8 cellular contexts compared by ENCODE assay signal in the genomic region with DNA sequence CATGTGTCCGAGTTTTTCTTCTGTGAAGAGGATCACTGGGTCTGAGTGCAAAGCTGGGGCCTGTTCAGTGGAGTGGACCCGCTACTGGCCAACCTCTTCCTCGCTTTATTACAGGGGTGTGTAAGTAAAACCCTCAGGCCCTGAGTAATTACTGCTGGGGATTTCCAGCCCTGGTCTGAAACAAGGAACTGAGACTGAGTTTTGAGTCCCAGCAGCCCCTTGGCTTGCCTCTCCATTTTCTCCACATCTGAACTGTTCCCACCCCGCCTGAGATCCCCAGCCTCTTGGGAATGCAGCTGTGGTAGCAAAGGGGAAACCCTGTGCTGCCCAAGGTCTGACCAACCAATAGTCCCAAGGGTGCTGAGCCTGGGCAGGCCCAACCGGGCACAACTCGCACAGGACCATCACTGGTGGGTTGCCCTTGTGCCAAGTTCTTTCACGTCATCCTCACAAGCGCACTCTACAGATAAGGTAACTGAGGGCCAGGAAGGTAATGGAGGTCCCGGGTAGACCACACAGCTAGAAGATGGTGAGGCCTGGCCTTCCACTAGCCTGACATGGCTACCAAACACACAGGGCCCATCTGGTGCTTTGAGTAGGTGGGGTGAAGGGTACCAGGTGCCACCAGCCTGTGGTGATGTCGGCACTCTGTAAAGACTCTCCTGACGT. TPM values are rescaled to one million over a fixed set of nuclear protein-coding genes. Genes with fewer than 3 reads are reported as not detected.
DNase-seq lines count a peak whose midpoint lies in the region; ATAC-seq, FAIRE-seq and TF ChIP-seq lines count a peak whose summit lies in the region.

No MANE protein-coding gene starts in this region.

- no peaks in the 10 kb centered on the region for H3K9me3 Mint-ChIP-seq in activated naive CD4-positive, alpha-beta T cell treated with anti-CD3 and anti-CD28 coated beads, Interleukin-2, amount 50 U/mL, for 72 hours
- peaks cover 0 to 2% (median 0%) of the 10 kb centered on the region in 9 donors for H3K9me3 Mint-ChIP-seq in naive thymus-derived CD8-positive, alpha-beta T cell

- DNase-seq in AG04450 (ENCODE audit: low read depth, low spot score) (no peak), brain microvascular endothelial cell (no peak), HTR-8/SVneo (ENCODE audit: insufficient read length, low spot score) (no peak), islet precursor cell (no peak)
- peak in 1 of 2 donors; percentile 79 for DNase-seq in activated naive CD4-positive, alpha-beta T cell treated with anti-CD3 and anti-CD28 coated beads, Interleukin-2, amount 50 U/mL, for 72 hours (ENCODE audit: low spot score in 2 of 2)
- peak in 2 of 10 donors; percentile 31 to 58 for DNase-seq in naive thymus-derived CD8-positive, alpha-beta T cell

- no peak for FAIRE-seq in HTR-8/SVneo (lab: Jason Lieb, UNC)

- ATAC-seq in HG03571 (IDR thresholded peaks at IDR 0.05; ENCODE audit: unreplicated experiment) = peak; percentile 31
- peak; percentile 19 to 39 for ATAC-seq in activated naive CD4-positive, alpha-beta T cell treated with anti-CD3 and anti-CD28 coated beads, Interleukin-2, amount 50 U/mL, for 72 hours
- no peak for ATAC-seq in naive thymus-derived CD8-positive, alpha-beta T cell

- H3K27me3 Mint-ChIP-seq in naive thymus-derived CD8-positive, alpha-beta T cell = no peaks in the 10 kb centered on the region

- H3K27ac ChIP-seq in AG04450 (ENCODE audit: low read depth, low read length) (peak overlapping the region; percentile 11), brain microvascular endothelial cell (no peak overlapping the region)

- POLR2A ChIA-PET in AG04450 (lab: Yijun Ruan, JAX) = no interaction called here
- POLR2A ChIA-PET in naive thymus-derived CD8-positive, alpha-beta T cell (lab: Charles Lee) = interaction anchor here (1.1 to 3.0 kb wide), 3 partner anchors 14 to 42 kb away, joined by 6 to 40 read pairs (median 39); partner anchors contain the start of genes MED26 and SLC35E1

- H3K27me3 ChIP-seq in AG04450 (ENCODE audit: control insufficient read depth, insufficient read depth, low read length) (no peaks in the 10 kb centered on the region), brain microvascular endothelial cell (replicated peaks) (no peaks in the 10 kb centered on the region)

- CTCF ChIA-PET in AG04450 (lab: Charles Lee) = no interaction called here

- peak; percentile 64 for TF ChIP-seq POLR2A in GM18951 (IDR thresholded peaks at IDR 0.05; ENCODE audit: extremely low read depth, insufficient read depth, insufficient read length)

- peaks cover 0 to 7% of the 10 kb centered on the region in 2 donors for H3K36me3 Mint-ChIP-seq in activated naive CD4-positive, alpha-beta T cell treated with anti-CD3 and anti-CD28 coated beads, Interleukin-2, amount 50 U/mL, for 72 hours
- no peaks in the 10 kb centered on the region for H3K36me3 Mint-ChIP-seq in naive thymus-derived CD8-positive, alpha-beta T cell

- H3K4me3 ChIP-seq in AG04450 (ENCODE audit: low read depth, low read length) = no peak overlapping the region
- no peak overlapping the region for H3K4me3 ChIP-seq in brain microvascular endothelial cell (ENCODE audit: low read depth, low read length)

- peaks cover 20 to 92% (median 90%) of the 10 kb centered on the region in 4 donors for H3K4me1 Mint-ChIP-seq in naive thymus-derived CD8-positive, alpha-beta T cell

- TF ChIP-seq CTCF in AG04450 (IDR thresholded peaks at IDR 0.05; ENCODE audit: low read depth, low read length) (no peak), brain microvascular endothelial cell (IDR thresholded peaks at IDR 0.05; ENCODE audit: low read depth, low read length, missing control alignments) (no peak)

- H3K36me3 ChIP-seq in brain microvascular endothelial cell (replicated peaks) = peaks cover 3% of the 10 kb centered on the region

- H3K9me3 ChIP-seq in AG04450 (ENCODE audit: control insufficient read depth, insufficient read depth, low read length) = no peaks in the 10 kb centered on the region; the same call in 1 of the 2 replicates

- peak overlapping the region in 9 of 10 donors; percentile 4 to 85 (median 39) for H3K4me3 Mint-ChIP-seq in naive thymus-derived CD8-positive, alpha-beta T cell

- in situ Hi-C loops in GM18951 (cut with MboI; ENCODE audit: low sequenced_read_pairs, unreplicated experiment) (no loop called here), brain microvascular endothelial cell (cut with HindIII; ENCODE audit: low pct_ligation_motif_present, low sequenced_read_pairs) (no loop called here)

- peak overlapping the region; percentile 83 to 94 for H3K27ac Mint-ChIP-seq in activated naive CD4-positive, alpha-beta T cell treated with anti-CD3 and anti-CD28 coated beads, Interleukin-2, amount 50 U/mL, for 72 hours
- peak overlapping the region; percentile 53 to 97 (median 90) for H3K27ac Mint-ChIP-seq in naive thymus-derived CD8-positive, alpha-beta T cell

RNA-seq across cellular contexts. Expression of gene SLC35E1, which starts 13.7 kb away (rescaled TPM):
- polyA plus RNA-seq in AG04450 (2011; rRNA removed) = 35.7 TPM in 2 replicates
- 86.3 and 87.4 TPM in 2 replicates for polyA minus RNA-seq in AG04450 (2011; rRNA and poly(A)+ RNA removed)
- 10 to 100 TPM; 39.5 to 58.2 TPM for total RNA-seq in activated naive CD4-positive, alpha-beta T cell treated with anti-CD3 and anti-CD28 coated beads, Interleukin-2, amount 50 U/mL, for 72 hours
- 10 to 100 TPM; 31.5 to 34.2 TPM for total RNA-seq in naive thymus-derived CD8-positive, alpha-beta T cell
- 10 to 100 TPM; 13.6 to 22.3 (median 16.1) TPM for polyA plus RNA-seq in naive thymus-derived CD8-positive, alpha-beta T cell

RNA-seq across cellular contexts. Expression of gene MED26, which starts 42.1 kb away (rescaled TPM):
- polyA plus RNA-seq in AG04450 (2011; rRNA removed) = 3.0 and 3.1 TPM in 2 replicates
- polyA minus RNA-seq in AG04450 (2011; rRNA and poly(A)+ RNA removed) = 10.5 and 13.2 TPM in 2 replicates
- total RNA-seq in activated naive CD4-positive, alpha-beta T cell treated with anti-CD3 and anti-CD28 coated beads, Interleukin-2, amount 50 U/mL, for 72 hours = 10 to 100 TPM; 24.1 TPM
- total RNA-seq in naive thymus-derived CD8-positive, alpha-beta T cell = 10 to 100 TPM; 16.5 to 18.5 TPM
- 1 to 10 TPM; 2.7 to 3.9 (median 3.1) TPM for polyA plus RNA-seq in naive thymus-derived CD8-positive, alpha-beta T cell

RNA-seq across cellular contexts. Expression of gene CHERP, which starts 43.7 kb away (rescaled TPM):
- polyA plus RNA-seq in AG04450 (2011; rRNA removed) = 3.4 and 3.8 TPM in 2 replicates
- 6.2 and 7.4 TPM in 2 replicates for polyA minus RNA-seq in AG04450 (2011; rRNA and poly(A)+ RNA removed)
- total RNA-seq in activated naive CD4-positive, alpha-beta T cell treated with anti-CD3 and anti-CD28 coated beads, Interleukin-2, amount 50 U/mL, for 72 hours = 100 to 1,000 TPM in 1 of 2 donors, 10 to 100 TPM in 1; 54.9 to 117 TPM
- total RNA-seq in naive thymus-derived CD8-positive, alpha-beta T cell = 10 to 100 TPM; 75.6 to 82.0 TPM
- 10 to 100 TPM in 1 of 3 donors, 1 to 10 TPM in 2; 4.7 to 17.8 (median 8.6) TPM for polyA plus RNA-seq in naive thymus-derived CD8-positive, alpha-beta T cell

Comparison
In these comparisons a context has a peak if more than half of its experiments do, and no peak if none do; other contexts are left out.
1. ATAC-seq: peak in HG03571 (single experiment) and activated naive CD4-positive, alpha-beta T cell treated with anti-CD3 and anti-CD28 coated beads, Interleukin-2, amount 50 U/mL, for 72 hours (2 of 2); none in naive thymus-derived CD8-positive, alpha-beta T cell (0 of 2).